1 cellular context compared by ENCODE assay signal in the genomic region with DNA sequence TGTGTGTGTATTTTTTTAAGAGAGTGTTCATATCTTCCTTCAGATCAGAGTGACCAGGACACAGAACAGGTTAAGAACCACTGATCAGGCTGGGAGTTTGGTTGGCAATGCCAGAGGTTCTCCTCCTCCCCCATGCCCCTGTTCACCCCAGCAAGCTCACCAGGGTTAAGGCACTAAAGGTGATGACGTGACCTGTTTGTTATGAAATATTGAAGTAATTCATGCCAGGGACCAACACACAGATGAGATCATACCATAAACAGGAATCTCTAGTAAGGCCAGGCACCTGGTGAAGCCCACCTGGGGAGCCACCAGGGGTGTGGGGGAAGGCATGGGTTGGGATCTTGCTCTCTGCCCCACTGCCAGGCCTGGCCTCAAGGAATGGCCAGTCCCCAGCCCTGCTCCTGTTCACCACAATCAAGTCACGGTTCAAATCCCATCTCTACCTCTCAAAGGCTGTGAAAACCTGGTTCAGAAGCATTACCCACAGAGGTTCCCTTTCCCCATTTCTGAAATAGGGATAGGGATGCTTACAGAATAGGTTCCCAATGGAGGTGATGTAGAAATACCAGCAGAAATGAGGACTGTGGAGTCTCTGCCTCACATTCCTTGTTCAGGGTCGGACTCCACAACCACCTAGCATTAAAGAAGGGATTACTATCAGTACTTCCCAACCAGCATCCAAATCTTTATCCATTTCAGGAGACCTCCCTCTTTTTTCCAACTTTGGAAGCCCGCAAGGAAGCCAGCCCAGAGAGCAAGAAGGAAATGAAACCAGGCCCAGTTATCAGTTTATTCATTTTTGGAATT.
TF ChIP-seq lines count a peak whose summit lies in the region.

No MANE protein-coding gene starts in this region.

TF ChIP-seq in HEK293, 187 proteins besides CTCF, POLR2A, EP300 and RAD21 (continued from another document and continues in another):
- TF ChIP-seq, protein P1, sequence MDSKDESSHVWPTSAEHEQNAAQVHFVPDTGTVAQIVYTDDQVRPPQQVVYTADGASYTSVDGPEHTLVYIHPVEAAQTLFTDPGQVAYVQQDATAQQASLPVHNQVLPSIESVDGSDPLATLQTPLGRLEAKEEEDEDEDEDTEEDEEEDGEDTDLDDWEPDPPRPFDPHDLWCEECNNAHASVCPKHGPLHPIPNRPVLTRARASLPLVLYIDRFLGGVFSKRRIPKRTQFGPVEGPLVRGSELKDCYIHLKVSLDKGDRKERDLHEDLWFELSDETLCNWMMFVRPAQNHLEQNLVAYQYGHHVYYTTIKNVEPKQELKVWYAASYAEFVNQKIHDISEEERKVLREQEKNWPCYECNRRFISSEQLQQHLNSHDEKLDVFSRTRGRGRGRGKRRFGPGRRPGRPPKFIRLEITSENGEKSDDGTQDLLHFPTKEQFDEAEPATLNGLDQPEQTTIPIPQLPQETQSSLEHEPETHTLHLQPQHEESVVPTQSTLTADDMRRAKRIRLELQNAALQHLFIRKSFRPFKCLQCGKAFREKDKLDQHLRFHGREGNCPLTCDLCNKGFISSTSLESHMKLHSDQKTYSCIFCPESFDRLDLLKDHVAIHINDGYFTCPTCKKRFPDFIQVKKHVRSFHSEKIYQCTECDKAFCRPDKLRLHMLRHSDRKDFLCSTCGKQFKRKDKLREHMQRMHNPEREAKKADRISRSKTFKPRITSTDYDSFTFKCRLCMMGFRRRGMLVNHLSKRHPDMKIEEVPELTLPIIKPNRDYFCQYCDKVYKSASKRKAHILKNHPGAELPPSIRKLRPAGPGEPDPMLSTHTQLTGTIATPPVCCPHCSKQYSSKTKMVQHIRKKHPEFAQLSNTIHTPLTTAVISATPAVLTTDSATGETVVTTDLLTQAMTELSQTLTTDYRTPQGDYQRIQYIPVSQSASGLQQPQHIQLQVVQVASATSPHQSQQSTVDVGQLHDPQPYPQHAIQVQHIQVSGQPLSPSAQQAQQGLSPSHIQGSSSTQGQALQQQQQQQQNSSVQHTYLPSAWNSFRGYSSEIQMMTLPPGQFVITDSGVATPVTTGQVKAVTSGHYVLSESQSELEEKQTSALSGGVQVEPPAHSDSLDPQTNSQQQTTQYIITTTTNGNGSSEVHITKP (tag by site-specific recombination; IDR thresholded peaks at IDR 0.05) = peak; percentile 80
- peak; percentile 39; the same call in 1 of the 2 replicates for TF ChIP-seq IKZF3 (tag by site-specific recombination; IDR thresholded peaks at IDR 0.05)
- no peak for TF ChIP-seq ZNF571 (tag by site-specific recombination; IDR thresholded peaks at IDR 0.05)
- peak; percentile 70 for TF ChIP-seq ZBTB48 (tag by site-specific recombination; IDR thresholded peaks at IDR 0.05)
- TF ChIP-seq MEIS1 (CRISPR knock-in tag; IDR thresholded peaks at IDR 0.05; ENCODE audit: borderline replicate concordance) = no peak
- TF ChIP-seq, protein P2, sequence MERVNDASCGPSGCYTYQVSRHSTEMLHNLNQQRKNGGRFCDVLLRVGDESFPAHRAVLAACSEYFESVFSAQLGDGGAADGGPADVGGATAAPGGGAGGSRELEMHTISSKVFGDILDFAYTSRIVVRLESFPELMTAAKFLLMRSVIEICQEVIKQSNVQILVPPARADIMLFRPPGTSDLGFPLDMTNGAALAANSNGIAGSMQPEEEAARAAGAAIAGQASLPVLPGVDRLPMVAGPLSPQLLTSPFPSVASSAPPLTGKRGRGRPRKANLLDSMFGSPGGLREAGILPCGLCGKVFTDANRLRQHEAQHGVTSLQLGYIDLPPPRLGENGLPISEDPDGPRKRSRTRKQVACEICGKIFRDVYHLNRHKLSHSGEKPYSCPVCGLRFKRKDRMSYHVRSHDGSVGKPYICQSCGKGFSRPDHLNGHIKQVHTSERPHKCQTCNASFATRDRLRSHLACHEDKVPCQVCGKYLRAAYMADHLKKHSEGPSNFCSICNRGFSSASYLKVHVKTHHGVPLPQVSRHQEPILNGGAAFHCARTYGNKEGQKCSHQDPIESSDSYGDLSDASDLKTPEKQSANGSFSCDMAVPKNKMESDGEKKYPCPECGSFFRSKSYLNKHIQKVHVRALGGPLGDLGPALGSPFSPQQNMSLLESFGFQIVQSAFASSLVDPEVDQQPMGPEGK (tag by site-specific recombination; IDR thresholded peaks at IDR 0.05) = peak; percentile 62
- TF ChIP-seq, protein P3, sequence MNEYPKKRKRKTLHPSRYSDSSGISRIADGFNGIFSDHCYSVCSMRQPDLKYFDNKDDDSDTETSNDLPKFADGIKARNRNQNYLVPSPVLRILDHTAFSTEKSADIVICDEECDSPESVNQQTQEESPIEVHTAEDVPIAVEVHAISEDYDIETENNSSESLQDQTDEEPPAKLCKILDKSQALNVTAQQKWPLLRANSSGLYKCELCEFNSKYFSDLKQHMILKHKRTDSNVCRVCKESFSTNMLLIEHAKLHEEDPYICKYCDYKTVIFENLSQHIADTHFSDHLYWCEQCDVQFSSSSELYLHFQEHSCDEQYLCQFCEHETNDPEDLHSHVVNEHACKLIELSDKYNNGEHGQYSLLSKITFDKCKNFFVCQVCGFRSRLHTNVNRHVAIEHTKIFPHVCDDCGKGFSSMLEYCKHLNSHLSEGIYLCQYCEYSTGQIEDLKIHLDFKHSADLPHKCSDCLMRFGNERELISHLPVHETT (tag by site-specific recombination; IDR thresholded peaks at IDR 0.05) = peak; percentile 65; the same call in 1 of the 2 replicates
- TF ChIP-seq GLIS1 (tag by site-specific recombination; IDR thresholded peaks at IDR 0.05) = peak; percentile 99
- TF ChIP-seq BCL11A (tag by site-specific recombination; IDR thresholded peaks at IDR 0.05; ENCODE audit: low read depth) = peak; percentile 86; the same call in 1 of the 2 replicates
- TF ChIP-seq, protein P4, sequence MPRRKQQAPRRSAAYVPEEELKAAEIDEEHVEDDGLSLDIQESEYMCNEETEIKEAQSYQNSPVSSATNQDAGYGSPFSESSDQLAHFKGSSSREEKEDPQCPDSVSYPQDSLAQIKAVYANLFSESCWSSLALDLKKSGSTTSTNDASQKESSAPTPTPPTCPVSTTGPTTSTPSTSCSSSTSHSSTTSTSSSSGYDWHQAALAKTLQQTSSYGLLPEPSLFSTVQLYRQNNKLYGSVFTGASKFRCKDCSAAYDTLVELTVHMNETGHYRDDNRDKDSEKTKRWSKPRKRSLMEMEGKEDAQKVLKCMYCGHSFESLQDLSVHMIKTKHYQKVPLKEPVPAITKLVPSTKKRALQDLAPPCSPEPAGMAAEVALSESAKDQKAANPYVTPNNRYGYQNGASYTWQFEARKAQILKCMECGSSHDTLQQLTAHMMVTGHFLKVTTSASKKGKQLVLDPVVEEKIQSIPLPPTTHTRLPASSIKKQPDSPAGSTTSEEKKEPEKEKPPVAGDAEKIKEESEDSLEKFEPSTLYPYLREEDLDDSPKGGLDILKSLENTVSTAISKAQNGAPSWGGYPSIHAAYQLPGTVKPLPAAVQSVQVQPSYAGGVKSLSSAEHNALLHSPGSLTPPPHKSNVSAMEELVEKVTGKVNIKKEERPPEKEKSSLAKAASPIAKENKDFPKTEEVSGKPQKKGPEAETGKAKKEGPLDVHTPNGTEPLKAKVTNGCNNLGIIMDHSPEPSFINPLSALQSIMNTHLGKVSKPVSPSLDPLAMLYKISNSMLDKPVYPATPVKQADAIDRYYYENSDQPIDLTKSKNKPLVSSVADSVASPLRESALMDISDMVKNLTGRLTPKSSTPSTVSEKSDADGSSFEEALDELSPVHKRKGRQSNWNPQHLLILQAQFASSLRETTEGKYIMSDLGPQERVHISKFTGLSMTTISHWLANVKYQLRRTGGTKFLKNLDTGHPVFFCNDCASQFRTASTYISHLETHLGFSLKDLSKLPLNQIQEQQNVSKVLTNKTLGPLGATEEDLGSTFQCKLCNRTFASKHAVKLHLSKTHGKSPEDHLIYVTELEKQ (tag by site-specific recombination; IDR thresholded peaks at IDR 0.05; ENCODE audit: borderline replicate concordance) = 0 out of 2 replicates have a peak, but pooled peaks have one; percentile 18
- TF ChIP-seq, protein P5, sequence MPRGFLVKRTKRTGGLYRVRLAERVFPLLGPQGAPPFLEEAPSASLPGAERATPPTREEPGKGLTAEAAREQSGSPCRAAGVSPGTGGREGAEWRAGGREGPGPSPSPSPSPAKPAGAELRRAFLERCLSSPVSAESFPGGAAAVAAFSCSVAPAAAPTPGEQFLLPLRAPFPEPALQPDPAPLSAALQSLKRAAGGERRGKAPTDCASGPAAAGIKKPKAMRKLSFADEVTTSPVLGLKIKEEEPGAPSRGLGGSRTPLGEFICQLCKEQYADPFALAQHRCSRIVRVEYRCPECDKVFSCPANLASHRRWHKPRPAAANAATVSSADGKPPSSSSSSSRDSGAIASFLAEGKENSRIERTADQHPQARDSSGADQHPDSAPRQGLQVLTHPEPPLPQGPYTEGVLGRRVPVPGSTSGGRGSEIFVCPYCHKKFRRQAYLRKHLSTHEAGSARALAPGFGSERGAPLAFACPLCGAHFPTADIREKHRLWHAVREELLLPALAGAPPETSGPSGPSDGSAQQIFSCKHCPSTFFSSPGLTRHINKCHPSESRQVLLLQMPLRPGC (tag by site-specific recombination; IDR thresholded peaks at IDR 0.05) = no peak
- peak; percentile 56; the same call in 1 of the 2 replicates for TF ChIP-seq ZNF121 (tag by site-specific recombination; IDR thresholded peaks at IDR 0.05)
- TF ChIP-seq ZNF530 (tag by site-specific recombination; IDR thresholded peaks at IDR 0.05; ENCODE audit: low read depth) = no peak
- no peak for TF ChIP-seq ZBTB7A (tag by site-specific recombination; IDR thresholded peaks at IDR 0.05; ENCODE audit: low read depth)
- TF ChIP-seq, protein P6, sequence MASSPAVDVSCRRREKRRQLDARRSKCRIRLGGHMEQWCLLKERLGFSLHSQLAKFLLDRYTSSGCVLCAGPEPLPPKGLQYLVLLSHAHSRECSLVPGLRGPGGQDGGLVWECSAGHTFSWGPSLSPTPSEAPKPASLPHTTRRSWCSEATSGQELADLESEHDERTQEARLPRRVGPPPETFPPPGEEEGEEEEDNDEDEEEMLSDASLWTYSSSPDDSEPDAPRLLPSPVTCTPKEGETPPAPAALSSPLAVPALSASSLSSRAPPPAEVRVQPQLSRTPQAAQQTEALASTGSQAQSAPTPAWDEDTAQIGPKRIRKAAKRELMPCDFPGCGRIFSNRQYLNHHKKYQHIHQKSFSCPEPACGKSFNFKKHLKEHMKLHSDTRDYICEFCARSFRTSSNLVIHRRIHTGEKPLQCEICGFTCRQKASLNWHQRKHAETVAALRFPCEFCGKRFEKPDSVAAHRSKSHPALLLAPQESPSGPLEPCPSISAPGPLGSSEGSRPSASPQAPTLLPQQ (tag by site-specific recombination; IDR thresholded peaks at IDR 0.05) = no peak
- no peak for TF ChIP-seq ZNF529 (tag by site-specific recombination; IDR thresholded peaks at IDR 0.05; ENCODE audit: insufficient replicate concordance)
- TF ChIP-seq ZNF221 (tag by site-specific recombination; IDR thresholded peaks at IDR 0.05; ENCODE audit: borderline replicate concordance) = no peak
- TF ChIP-seq, protein P7, sequence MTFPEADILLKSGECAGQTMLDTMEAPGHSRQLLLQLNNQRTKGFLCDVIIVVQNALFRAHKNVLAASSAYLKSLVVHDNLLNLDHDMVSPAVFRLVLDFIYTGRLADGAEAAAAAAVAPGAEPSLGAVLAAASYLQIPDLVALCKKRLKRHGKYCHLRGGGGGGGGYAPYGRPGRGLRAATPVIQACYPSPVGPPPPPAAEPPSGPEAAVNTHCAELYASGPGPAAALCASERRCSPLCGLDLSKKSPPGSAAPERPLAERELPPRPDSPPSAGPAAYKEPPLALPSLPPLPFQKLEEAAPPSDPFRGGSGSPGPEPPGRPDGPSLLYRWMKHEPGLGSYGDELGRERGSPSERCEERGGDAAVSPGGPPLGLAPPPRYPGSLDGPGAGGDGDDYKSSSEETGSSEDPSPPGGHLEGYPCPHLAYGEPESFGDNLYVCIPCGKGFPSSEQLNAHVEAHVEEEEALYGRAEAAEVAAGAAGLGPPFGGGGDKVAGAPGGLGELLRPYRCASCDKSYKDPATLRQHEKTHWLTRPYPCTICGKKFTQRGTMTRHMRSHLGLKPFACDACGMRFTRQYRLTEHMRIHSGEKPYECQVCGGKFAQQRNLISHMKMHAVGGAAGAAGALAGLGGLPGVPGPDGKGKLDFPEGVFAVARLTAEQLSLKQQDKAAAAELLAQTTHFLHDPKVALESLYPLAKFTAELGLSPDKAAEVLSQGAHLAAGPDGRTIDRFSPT (tag by site-specific recombination; IDR thresholded peaks at IDR 0.05) = peak; percentile 97
- no peak for TF ChIP-seq ZNF660 (tag by site-specific recombination; IDR thresholded peaks at IDR 0.05)
- TF ChIP-seq, protein P8, sequence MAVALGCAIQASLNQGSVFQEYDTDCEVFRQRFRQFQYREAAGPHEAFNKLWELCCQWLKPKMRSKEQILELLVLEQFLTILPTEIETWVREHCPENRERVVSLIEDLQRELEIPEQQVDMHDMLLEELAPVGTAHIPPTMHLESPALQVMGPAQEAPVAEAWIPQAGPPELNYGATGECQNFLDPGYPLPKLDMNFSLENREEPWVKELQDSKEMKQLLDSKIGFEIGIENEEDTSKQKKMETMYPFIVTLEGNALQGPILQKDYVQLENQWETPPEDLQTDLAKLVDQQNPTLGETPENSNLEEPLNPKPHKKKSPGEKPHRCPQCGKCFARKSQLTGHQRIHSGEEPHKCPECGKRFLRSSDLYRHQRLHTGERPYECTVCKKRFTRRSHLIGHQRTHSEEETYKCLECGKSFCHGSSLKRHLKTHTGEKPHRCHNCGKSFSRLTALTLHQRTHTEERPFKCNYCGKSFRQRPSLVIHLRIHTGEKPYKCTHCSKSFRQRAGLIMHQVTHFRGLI (tag by site-specific recombination; IDR thresholded peaks at IDR 0.05) = no peak
- TF ChIP-seq HOXC10 (CRISPR knock-in tag; IDR thresholded peaks at IDR 0.05) = 0 out of 2 replicates have a peak, but pooled peaks have one; percentile 67
- TF ChIP-seq ZFP37 (tag by site-specific recombination; IDR thresholded peaks at IDR 0.05) = peak; percentile 28; the same call in 1 of the 2 replicates
- TF ChIP-seq BCL11B (tag by site-specific recombination; IDR thresholded peaks at IDR 0.05; ENCODE audit: low read depth) = peak; percentile 39; the same call in 1 of the 2 replicates
- TF ChIP-seq KLF8 (tag by site-specific recombination; IDR thresholded peaks at IDR 0.05) = peak; percentile 69
- peak; percentile 14; the same call in 1 of the 2 replicates for TF ChIP-seq ZNF600 (tag by site-specific recombination; IDR thresholded peaks at IDR 0.05)
- no peak for TF ChIP-seq YY1 (tag by site-specific recombination; IDR thresholded peaks at IDR 0.05)
- TF ChIP-seq, protein P9, sequence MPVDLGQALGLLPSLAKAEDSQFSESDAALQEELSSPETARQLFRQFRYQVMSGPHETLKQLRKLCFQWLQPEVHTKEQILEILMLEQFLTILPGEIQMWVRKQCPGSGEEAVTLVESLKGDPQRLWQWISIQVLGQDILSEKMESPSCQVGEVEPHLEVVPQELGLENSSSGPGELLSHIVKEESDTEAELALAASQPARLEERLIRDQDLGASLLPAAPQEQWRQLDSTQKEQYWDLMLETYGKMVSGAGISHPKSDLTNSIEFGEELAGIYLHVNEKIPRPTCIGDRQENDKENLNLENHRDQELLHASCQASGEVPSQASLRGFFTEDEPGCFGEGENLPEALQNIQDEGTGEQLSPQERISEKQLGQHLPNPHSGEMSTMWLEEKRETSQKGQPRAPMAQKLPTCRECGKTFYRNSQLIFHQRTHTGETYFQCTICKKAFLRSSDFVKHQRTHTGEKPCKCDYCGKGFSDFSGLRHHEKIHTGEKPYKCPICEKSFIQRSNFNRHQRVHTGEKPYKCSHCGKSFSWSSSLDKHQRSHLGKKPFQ (tag by site-specific recombination; IDR thresholded peaks at IDR 0.05) = no peak
- TF ChIP-seq ZNF664 (tag by site-specific recombination; IDR thresholded peaks at IDR 0.05) = no peak
- no peak for TF ChIP-seq ZNF146 (tag by site-specific recombination; IDR thresholded peaks at IDR 0.05)
- no peak for TF ChIP-seq GLI4 (tag by site-specific recombination; IDR thresholded peaks at IDR 0.05)
- no peak for TF ChIP-seq TRIM28 (IDR thresholded peaks at IDR 0.05; ENCODE audit: borderline replicate concordance, low read length)
- TF ChIP-seq ZNF302 (tag by site-specific recombination; IDR thresholded peaks at IDR 0.05; ENCODE audit: low read depth) = no peak
- peak; percentile 62; the same call in 1 of the 2 replicates for TF ChIP-seq ZBTB21 (tag by site-specific recombination; IDR thresholded peaks at IDR 0.05)
